Comparison of ENCODE assay signal across 22 cellular contexts in the genomic region with DNA sequence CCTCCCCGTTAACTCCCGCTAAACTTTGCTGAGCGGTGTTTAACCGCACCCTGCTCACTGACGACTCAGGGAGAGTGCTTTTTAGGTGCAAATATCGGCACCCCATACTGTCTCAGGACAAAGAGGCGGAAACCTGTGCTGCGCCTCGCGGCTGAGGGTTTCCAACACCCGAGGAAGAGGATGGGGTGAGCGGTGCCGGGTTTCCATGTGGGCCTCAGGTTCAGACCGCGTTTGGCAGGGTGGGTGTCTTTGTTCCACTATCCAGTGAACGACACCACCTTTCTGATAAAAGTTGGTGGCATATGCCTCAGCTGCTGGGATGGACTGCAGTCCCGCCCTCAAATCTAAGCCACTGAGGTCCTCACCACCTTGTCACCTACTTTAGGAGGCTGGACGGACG. TPM values are rescaled to one million over a fixed set of nuclear protein-coding genes. Genes with fewer than 3 reads are reported as not detected.
DNase-seq lines count a peak whose midpoint lies in the region; ATAC-seq, FAIRE-seq and TF ChIP-seq lines count a peak whose summit lies in the region.
"Had no signal": no experiment of that assay in that cellular context is flagged by ENCODE, and none has a peak within 500 bp of the region (broad histone marks: within the 10 kb centered on the region; RNA-seq: fewer than 3 reads in every experiment).

No MANE protein-coding gene starts in this region.

- H2BK12ac ChIP-seq in H1 (ENCODE audit: low read depth, low read length): no peak overlapping the region

- H3K36me3 ChIP-seq in GM23338 (ENCODE audit: insufficient read depth): no peaks in the 10 kb centered on the region
- H3K36me3 ChIP-seq in H1 (ENCODE audit: control insufficient read depth in 2 of 4, insufficient read depth in 4 of 4, low read length in 3 of 4): no peaks in the 10 kb centered on the region
- no peaks in the 10 kb centered on the region for H3K36me3 ChIP-seq in mesendoderm (ENCODE audit: control insufficient read depth, insufficient read depth, low read length)
- H3K36me3 ChIP-seq in stomach: peaks cover 0 to 10% (median 4%) of the 10 kb centered on the region in 4 donors
- H3K36me3 ChIP-seq: SJSA1 had no signal

- no peaks in the 10 kb centered on the region for H3K9me2 ChIP-seq in GM23338 (ENCODE audit: insufficient read depth)

- H2BK20ac ChIP-seq in H1 (ENCODE audit: low read length): no peak overlapping the region

- TF ChIP-seq EP300 in H1 (IDR thresholded peaks at IDR 0.05; ENCODE audit: borderline replicate concordance in 1 of 2, low read depth in 2 of 2, low read length in 2 of 2) (no peak), stomach (IDR thresholded peaks at IDR 0.05) (no peak)

- no peak for FAIRE-seq in H1 (lab: Jason Lieb, UNC)
- FAIRE-seq: D721Med, G401.6, RCC 7860 had no signal

- peaks cover 40% of the 10 kb centered on the region for H3K4me1 Mint-ChIP-seq in GM23338

- no peak overlapping the region for H3K14ac ChIP-seq in H1 (ENCODE audit: insufficient read length)

- H3K27ac ChIP-seq in GM23338 (ENCODE audit: low read depth) (no peak overlapping the region), H1 (ENCODE audit: low read depth, low read length) (no peak overlapping the region), mesendoderm (ENCODE audit: low read depth, low read length) (no peak overlapping the region), stomach (peak overlapping the region in 3 of 5 donors; percentile 49 to 84 (median 72))
- H3K27ac ChIP-seq: KMS-11, SJSA1 had no signal

- peak overlapping the region; percentile 23 for H4K91ac ChIP-seq in H1 (replicated peaks; ENCODE audit: insufficient read length, low read length)

- CTCF ChIA-PET in H1 (lab: Charles Lee; ENCODE audit: partially characterized antibody): interaction anchor here (0.6 to 3.4 kb wide), 6 partner anchors 16 to 470 kb away, joined by 3 to 15 read pairs (median 4); no protein-coding TSS in a partner anchor

- H4K5ac ChIP-seq in H1 (ENCODE audit: insufficient read length, low read depth, low read length) (no peak overlapping the region), mesendoderm (ENCODE audit: low read length) (no peak overlapping the region)

- WGBS in H1 (ENCODE audit: extremely low coverage in 1 of 2, insufficient coverage in 1 of 2, insufficient read length in 1 of 2, insufficient replicate concordance in 2 of 2, low coverage in 1 of 2, low lambda C conversion rate in 2 of 2, missing lambda C conversion rate in 1 of 2), 2 experiments: 64% methylated on average over 15 of the region's 19 CpGs; no CpG with 5 or more reads in 1 of the 2 experiments
- WGBS in mesendoderm (ENCODE audit: extremely low coverage, insufficient coverage, low lambda C conversion rate): no CpG with 5 or more reads among the region's 19 CpGs
- 42 to 80% (median 68%) methylated on average over 13 to 19 of the region's 19 CpGs for WGBS in stomach, 5 donors

- H3K4me3 ChIP-seq in GM23338 (0 out of 2 replicates have a peak overlapping the region, but pooled peaks have one; percentile 66), H1 (ENCODE audit: extremely low read depth in 1 of 4, insufficient read depth in 2 of 4, low read depth in 3 of 4, low read length in 4 of 4) (no peak overlapping the region), mesendoderm (ENCODE audit: low read length) (no peak overlapping the region), stomach (peak overlapping the region; percentile 55 to 74 (median 58))
- H3K4me3 ChIP-seq: SJSA1 had no signal

- H3K23me2 ChIP-seq in H1 (ENCODE audit: low read depth, low read length): peaks cover 11% of the 10 kb centered on the region; the same call in 1 of the 2 replicates

- peak overlapping the region; percentile 26; the same call in 1 of the 2 replicates for H3K4me2 ChIP-seq in GM23338
- H3K4me2 ChIP-seq in H1 (ENCODE audit: insufficient read depth in 1 of 2, low read depth in 2 of 2, low read length in 2 of 2): peak overlapping the region in 1 of 2 experiments; percentile 78; a peak in 2 of 4 replicates
- H3K4me2 ChIP-seq in mesendoderm (ENCODE audit: low read length): no peak overlapping the region
- H3K4me2 ChIP-seq: KMS-11 had no signal

- H4K8ac ChIP-seq in H1 (ENCODE audit: extremely low read depth, insufficient read depth, low read length) (no peak overlapping the region), mesendoderm (ENCODE audit: low read depth, low read length) (no peak overlapping the region)

- H3K9ac ChIP-seq in H1 (replicated peaks in 1 of 4; ENCODE audit: extremely low read depth in 1 of 4, low read depth in 3 of 4, low read length in 3 of 4): no peak overlapping the region
- H3K9ac ChIP-seq in mesendoderm (ENCODE audit: low read length): no peak overlapping the region
- H3K9ac ChIP-seq: KMS-11 had no signal

- peak overlapping the region; percentile 32 for H3K18ac ChIP-seq in H1 (ENCODE audit: extremely low read depth, low read length)
- no peak overlapping the region for H3K18ac ChIP-seq in mesendoderm (ENCODE audit: low read length)

- peak; percentile 4; the same call in 2 of the 3 replicates for ATAC-seq in GM23338
- ATAC-seq in GM18858 (IDR thresholded peaks at IDR 0.05; ENCODE audit: unreplicated experiment): no peak
- ATAC-seq in GM21737 (IDR thresholded peaks at IDR 0.05; ENCODE audit: unreplicated experiment): no peak

- H2BK120ac ChIP-seq in H1 (replicated peaks; ENCODE audit: low read depth, low read length): no peak overlapping the region
- H2BK120ac ChIP-seq in mesendoderm (ENCODE audit: low read depth, low read length): no peak overlapping the region

- H3F3A ChIP-seq in GM23338 (replicated peaks; ENCODE audit: low read depth): peaks cover 8% of the 10 kb centered on the region; the same call in 1 of the 2 replicates

- peaks cover 4% of the 10 kb centered on the region for H3K36me3 Mint-ChIP-seq in GM23338 (ENCODE audit: low read depth)
- H3K36me3 Mint-ChIP-seq: CD4-positive, CD25-positive, alpha-beta regulatory T cell had no signal

- intact Hi-C loops in stomach (cut with DNase I; ENCODE audit: low total_unique reads): no loop called here

- no peak overlapping the region for H2AFZ ChIP-seq in GM23338
- H2AFZ ChIP-seq in H1 (ENCODE audit: low read length): no peak overlapping the region; the same call in 1 of the 2 replicates

- H3K23ac ChIP-seq in H1 (ENCODE audit: insufficient read length) (no peak overlapping the region), mesendoderm (ENCODE audit: low read length) (no peak overlapping the region)

- H3K79me2 ChIP-seq in GM23338 (replicated peaks; ENCODE audit: insufficient read depth) (peaks cover 23% of the 10 kb centered on the region), H1 (ENCODE audit: control insufficient read depth in 1 of 2, insufficient read depth in 2 of 2, low read length in 2 of 2) (no peaks in the 10 kb centered on the region), mesendoderm (ENCODE audit: control insufficient read depth, insufficient read depth, low read length) (no peaks in the 10 kb centered on the region)

- POLR2A ChIA-PET in H1 (lab: Charles Lee; ENCODE audit: partially characterized antibody): interaction anchor here (1.6 to 1.8 kb wide), 2 partner anchors 41 to 474 kb away, joined by 3 to 5 read pairs; no protein-coding TSS in a partner anchor

- no peak for TF ChIP-seq CTCF in GM23338 (conservative IDR thresholded peaks at IDR 0.05; ENCODE audit: low read depth in 2 of 2)
- TF ChIP-seq CTCF in H1 (IDR thresholded peaks at IDR 0.05; ENCODE audit: control extremely low read depth in 1 of 3, insufficient read depth in 1 of 3, low read depth in 1 of 3, low read length in 3 of 3): no peak
- no peak for TF ChIP-seq CTCF in stomach (IDR thresholded peaks at IDR 0.05)

- no peak overlapping the region for H3K27ac Mint-ChIP-seq in GM23338
- H3K27ac Mint-ChIP-seq: CD4-positive, CD25-positive, alpha-beta regulatory T cell; H9 had no signal

- no peaks in the 10 kb centered on the region for H3K9me3 ChIP-seq in H1 (ENCODE audit: insufficient read depth in 2 of 2, low read depth in 1 of 2, low read length in 1 of 2)
- H3K9me3 ChIP-seq in stomach: no peaks in the 10 kb centered on the region
- H3K9me3 ChIP-seq: SJSA1 had no signal

- H3K56ac ChIP-seq in H1 (replicated peaks; ENCODE audit: insufficient read length, low read depth, low read length) (no peak overlapping the region), mesendoderm (ENCODE audit: low read length) (peak overlapping the region; percentile 47)

- no peak for TF ChIP-seq RAD21 in H1 (IDR thresholded peaks at IDR 0.05 in 1 of 2, conservative IDR thresholded peaks at IDR 0.05 in 1 of 2; ENCODE audit: low read depth in 2 of 2, low read length in 2 of 2)

- 0 out of 2 replicates have a peak, but pooled peaks cover 2% of the 10 kb centered on the region for H3K79me1 ChIP-seq in H1 (ENCODE audit: low read depth, low read length)
- peaks cover 4% of the 10 kb centered on the region for H3K79me1 ChIP-seq in mesendoderm (ENCODE audit: low read length)

- DNase-seq in GM23338 (ENCODE audit: low spot score): no peak
- no peak for DNase-seq in H1 (ENCODE audit: low read depth in 1 of 2, low spot score in 2 of 2)
- no peak for DNase-seq in mesendoderm
- no peak for DNase-seq in stomach
- DNase-seq in stimulated activated naive CD4-positive, alpha-beta T cell (lab: John Stamatoyannopoulos, UW): no peak
- DNase-seq: CD4-positive, CD25-positive, alpha-beta regulatory T cell; H9; IMR-90; MM.1S; NCI-H2029; NCI-H446; NCI-H524 treated with DMSO at 0.1 percent for 48 hours; NCI-H774 had no signal

- H3K4ac ChIP-seq in H1 (replicated peaks; ENCODE audit: insufficient read length, low read depth, low read length): no peak overlapping the region
- no peak overlapping the region for H3K4ac ChIP-seq in mesendoderm (ENCODE audit: low read depth, low read length)

- no peak overlapping the region for H3K4me3 Mint-ChIP-seq in GM23338
- H3K4me3 Mint-ChIP-seq: CD4-positive, CD25-positive, alpha-beta regulatory T cell had no signal

- H2BK5ac ChIP-seq in H1 (ENCODE audit: low read depth, low read length) (peak overlapping the region; percentile 60; the same call in 1 of the 2 replicates), mesendoderm (ENCODE audit: low read length) (no peak overlapping the region)

- peaks cover 33% of the 10 kb centered on the region for H3K4me1 ChIP-seq in GM23338 (ENCODE audit: insufficient read depth)
- H3K4me1 ChIP-seq in H1 (replicated peaks in 1 of 4; ENCODE audit: control insufficient read depth in 3 of 4, insufficient read depth in 4 of 4, low read length in 3 of 4): peaks cover 3 to 23% (median 16%) of the 10 kb centered on the region in 4 experiments
- H3K4me1 ChIP-seq in mesendoderm (ENCODE audit: control insufficient read depth, low read depth, low read length): peaks cover 3% of the 10 kb centered on the region
- H3K4me1 ChIP-seq in stomach: peaks cover 19 to 81% (median 35%) of the 10 kb centered on the region in 4 donors
- H3K4me1 ChIP-seq: SJSA1 had no signal

- H3K27me3 Mint-ChIP-seq in GM23338 (ENCODE audit: insufficient read depth, low read depth, poor library complexity): peaks cover 31% of the 10 kb centered on the region

- no peaks in the 10 kb centered on the region; the same call in 1 of the 2 replicates for H4K20me1 ChIP-seq in GM23338 (replicated peaks; ENCODE audit: insufficient read depth)
- peaks cover 2% of the 10 kb centered on the region in 2 experiments for H4K20me1 ChIP-seq in H1 (replicated peaks in 1 of 2; ENCODE audit: control insufficient read depth in 1 of 2, insufficient read depth in 2 of 2, low read length in 2 of 2)

- H2AK5ac ChIP-seq in H1 (ENCODE audit: low read depth, low read length) (no peak overlapping the region), mesendoderm (ENCODE audit: low read length) (no peak overlapping the region)

- no peak overlapping the region for H2BK15ac ChIP-seq in H1 (ENCODE audit: low read length)
- H2BK15ac ChIP-seq in mesendoderm (replicated peaks; ENCODE audit: low read depth): no peak overlapping the region

- TF ChIP-seq POLR2A in H1 (IDR thresholded peaks at IDR 0.05; ENCODE audit: control extremely low read depth in 1 of 2, low read depth in 2 of 2, low read length in 2 of 2) (no peak), stomach (IDR thresholded peaks at IDR 0.05) (no peak)

- H3K27me3 ChIP-seq in GM23338 (ENCODE audit: insufficient read depth) (peaks cover 29% of the 10 kb centered on the region), H1 (replicated peaks in 1 of 4; ENCODE audit: control insufficient read depth in 3 of 4, extremely low read depth in 1 of 4, insufficient read depth in 3 of 4, low read length in 3 of 4) (peaks cover 3 to 36% (median 23%) of the 10 kb centered on the region in 4 experiments; a peak in 6 of 7 replicates), mesendoderm (ENCODE audit: insufficient read depth, low read length, poor library complexity) (no peaks in the 10 kb centered on the region), stomach (peaks cover 0 to 42% (median 8%) of the 10 kb centered on the region in 3 donors)

- no peaks in the 10 kb centered on the region for H3K9me3 Mint-ChIP-seq in GM23338
- H3K9me3 Mint-ChIP-seq: CD4-positive, CD25-positive, alpha-beta regulatory T cell had no signal

RNA-seq across cellular contexts. Expression of gene RFLNA, which starts 3.0 kb away (rescaled TPM):
- 16.2 and 20.4 TPM in 2 replicates for total RNA-seq in GM23338 (2014; rRNA removed; shearing (Covaris generic))
- polyA plus RNA-seq in GM23338 (2016; fragmentation: Nextera tagmentation; extraction: Ambion mirVana) (3.8 and 3.9 TPM in 2 replicates), H1 (2011; rRNA removed) (6.6 and 9.3 TPM in 2 replicates), stomach (100 to 1,000 TPM in 1 of 3 donors, 10 to 100 TPM in 2; 18.2 to 251 (median 73.1) TPM)
- 6.4 and 8.1 TPM in 2 replicates for total RNA-seq in H1 (2021; fragmentation: NEBNext Ultra II Directional; extraction: Animal tissue kit (Norgen Biotek cat#: 25700))
- 6.2 TPM for polyA plus RNA-seq in H1 (2011; cell fraction: cytosol; rRNA removed)
- polyA plus RNA-seq in H1 (2011; cell fraction: nucleus; rRNA removed): 12.7 TPM
- polyA plus RNA-seq in H1 (2012, experiment 1 of 2): 4.3 to 7.5 TPM (median 7.1 TPM) in 4 replicates
- 5.4 TPM for polyA plus RNA-seq in H1 (2012, experiment 2 of 2)
- polyA plus RNA-seq in H1 (2013, experiment 1 of 2): 3.6 TPM
- 2.4 TPM for polyA plus RNA-seq in H1 (2013, experiment 2 of 2)
- 4.4 and 6.3 TPM in 2 replicates for polyA minus RNA-seq in H1 (2011; rRNA and poly(A)+ RNA removed)
- 5.9 TPM for polyA minus RNA-seq in H1 (2011; cell fraction: cytosol; rRNA and poly(A)+ RNA removed)
- polyA minus RNA-seq in H1 (2011; cell fraction: nucleus; rRNA and poly(A)+ RNA removed): 8.8 TPM
- 3.1 TPM for polyA plus RNA-seq in mesendoderm (2013, experiment 1 of 2)
- polyA plus RNA-seq in mesendoderm (2013, experiment 2 of 2): 3.4 TPM
- total RNA-seq in stomach: 100 to 1,000 TPM in 2 of 5 donors, 10 to 100 TPM in 3; 19.2 to 294 (median 78.6) TPM
- total RNA-seq: A172; CD4-positive, CD25-positive, alpha-beta regulatory T cell; IMR-90; SJSA1 had no signal
- polyA plus RNA-seq: BJ; CD4-positive, CD25-positive, alpha-beta regulatory T cell; IMR-90 had no signal

Comparison
In these comparisons a context has a peak if more than half of its experiments do, and no peak if none do; other contexts are left out.
1. H3K27ac ChIP-seq: peak in stomach (3 of 5); none in GM23338 (single experiment), H1 (single experiment) and mesendoderm (single experiment).
2. H3K4me3 ChIP-seq: peak in GM23338 (single experiment) and stomach (4 of 4); none in H1 (0 of 4) and mesendoderm (single experiment).